In genomic region chr11:65133724-65134123, GRCh38 we compare ENCODE assay signal across 8 cellular contexts. TPM values are rescaled to one million over a fixed set of nuclear protein-coding genes. Genes with fewer than 3 reads are reported as not detected.
DNase-seq lines count a peak whose midpoint lies in the region; ATAC-seq and TF ChIP-seq lines count a peak whose summit lies in the region.

No MANE protein-coding gene starts in this region.

- H3K27ac ChIP-seq in 22Rv1 = peak overlapping the region; percentile 98

- H3K9me3 Mint-ChIP-seq in IgD-negative memory B cell = no peaks in the 10 kb centered on the region
- H3K9me3 Mint-ChIP-seq in dendritic cell treated with granulocyte-macrophage colony-stimulating factor and Interleukin-4, amounts not matched to agents 40 ng/mL and 50 ng/mL, for 4 days = no peaks in the 10 kb centered on the region

- H3K4me1 ChIP-seq in mucosa of descending colon (ENCODE audit: low read depth) = peaks cover 22% of the 10 kb centered on the region

- no peaks in the 10 kb centered on the region for H3K27me3 Mint-ChIP-seq in IgD-negative memory B cell
- H3K27me3 Mint-ChIP-seq in dendritic cell treated with granulocyte-macrophage colony-stimulating factor and Interleukin-4, amounts not matched to agents 40 ng/mL and 50 ng/mL, for 4 days = no peaks in the 10 kb centered on the region

- DNase-seq in mucosa of descending colon (peak in 2 of 3 donors; percentile 54 to 72), NK-92 (lab: John Stamatoyannopoulos, UW; ENCODE audit: unreplicated experiment) (no peak), ecto neural progenitor cell (ENCODE audit: low spot score) (no peak), RPMI8226 (no peak), midbrain (lab: John Stamatoyannopoulos, UW) (no peak)

- H3K27ac Mint-ChIP-seq in IgD-negative memory B cell = peak overlapping the region; percentile 98 to 100 (median 99)
- peak overlapping the region; percentile 99 for H3K27ac Mint-ChIP-seq in dendritic cell treated with granulocyte-macrophage colony-stimulating factor and Interleukin-4, amounts not matched to agents 40 ng/mL and 50 ng/mL, for 4 days

- H3K36me3 ChIP-seq in mucosa of descending colon (ENCODE audit: low read depth) = peaks cover 22% of the 10 kb centered on the region

- H3K4me3 ChIP-seq in mucosa of descending colon = peak overlapping the region; percentile 92

- TF ChIP-seq CTCF in 22Rv1 (IDR thresholded peaks at IDR 0.05) = no peak
- no peak for TF ChIP-seq CTCF in mucosa of descending colon (IDR thresholded peaks at IDR 0.05)

- H3K36me3 Mint-ChIP-seq in IgD-negative memory B cell = peaks cover 14% of the 10 kb centered on the region
- H3K36me3 Mint-ChIP-seq in dendritic cell treated with granulocyte-macrophage colony-stimulating factor and Interleukin-4, amounts not matched to agents 40 ng/mL and 50 ng/mL, for 4 days (ENCODE audit: low read depth) = peaks cover 66% of the 10 kb centered on the region

- H3K4me3 Mint-ChIP-seq in IgD-negative memory B cell = peak overlapping the region; percentile 97 to 99 (median 98)
- peak overlapping the region; percentile 89 for H3K4me3 Mint-ChIP-seq in dendritic cell treated with granulocyte-macrophage colony-stimulating factor and Interleukin-4, amounts not matched to agents 40 ng/mL and 50 ng/mL, for 4 days

- no peaks in the 10 kb centered on the region for H3K9me3 ChIP-seq in mucosa of descending colon

- peaks cover 35 to 37% (median 37%) of the 10 kb centered on the region in 3 donors for H3K4me1 Mint-ChIP-seq in IgD-negative memory B cell
- H3K4me1 Mint-ChIP-seq in dendritic cell treated with granulocyte-macrophage colony-stimulating factor and Interleukin-4, amounts not matched to agents 40 ng/mL and 50 ng/mL, for 4 days (ENCODE audit: low read depth) = peaks cover 32% of the 10 kb centered on the region

- ATAC-seq in mucosa of descending colon = no peak

- intact Hi-C loops in dendritic cell treated with granulocyte-macrophage colony-stimulating factor and Interleukin-4, amounts not matched to agents 40 ng/mL and 50 ng/mL, for 4 days (cut with micrococcal nuclease) = loop anchor here (1.0 to 2.0 kb wide), 2 partner anchors 17 to 48 kb away; partner anchors contain the start of gene CAPN1
- intact Hi-C loops in mucosa of descending colon (cut with DNase I, micrococcal nuclease) = no loop called here

RNA-seq across cellular contexts. Expression of gene SYVN1, which starts 0.6 kb away (rescaled TPM):
- polyA plus RNA-seq in IgD-negative memory B cell = 61.2 TPM
- 10 to 100 TPM; 59.7 to 62.2 (median 60.3) TPM for total RNA-seq in mucosa of descending colon

RNA-seq across cellular contexts. Expression of gene MRPL49, which starts 11.6 kb away (rescaled TPM):
- 95.5 TPM for polyA plus RNA-seq in IgD-negative memory B cell
- 10 to 100 TPM; 42.6 to 48.5 (median 45.4) TPM for total RNA-seq in mucosa of descending colon

RNA-seq across cellular contexts. Expression of gene FAU, which starts 11.8 kb away (rescaled TPM):
- 1,422 TPM for polyA plus RNA-seq in IgD-negative memory B cell
- 100 to 1,000 TPM; 680 to 873 (median 705) TPM for total RNA-seq in mucosa of descending colon

RNA-seq across cellular contexts. Expression of gene ZNHIT2, which starts 16.2 kb away (rescaled TPM):
- polyA plus RNA-seq in IgD-negative memory B cell = 20.2 TPM
- 1 to 10 TPM; 5.1 to 8.3 (median 6.0) TPM for total RNA-seq in mucosa of descending colon

RNA-seq across cellular contexts. Expression of gene TM7SF2, which starts 22.1 kb away (rescaled TPM):
- 18.2 TPM for polyA plus RNA-seq in IgD-negative memory B cell
- total RNA-seq in mucosa of descending colon = 10 to 100 TPM; 13.1 to 25.7 (median 23.6) TPM

Comparison
In these comparisons a context has a peak if more than half of its experiments do, and no peak if none do; other contexts are left out.
1. DNase-seq: peak in mucosa of descending colon (2 of 3); none in NK-92 (single experiment), ecto neural progenitor cell (single experiment), RPMI8226 (single experiment) and midbrain (single experiment).